ENCODE assay signal across 9 cellular contexts in genomic region chrX:40145670-40146470, GRCh38. TPM values are rescaled to one million over a fixed set of nuclear protein-coding genes. Genes with fewer than 3 reads are reported as not detected.
DNase-seq lines count a peak whose midpoint lies in the region; ATAC-seq, FAIRE-seq and TF ChIP-seq lines count a peak whose summit lies in the region.
"Had no signal": no experiment of that assay in that cellular context is flagged by ENCODE, and none has a peak within 500 bp of the region (broad histone marks: within the 10 kb centered on the region; RNA-seq: fewer than 3 reads in every experiment).

No MANE protein-coding gene starts in this region.

- WGBS in psoas muscle, 3 donors = 8 to 14% (median 8%) methylated on average over 36 to 66 of the region's 66 CpGs

- no peaks in the 10 kb centered on the region for H3K27me3 ChIP-seq in foreskin keratinocyte
- peaks cover 0 to 74% (median 0%) of the 10 kb centered on the region in 3 donors for H3K27me3 ChIP-seq in psoas muscle (ENCODE audit: insufficient read depth in 3 of 3, low read length in 2 of 3)

- no peak for TF ChIP-seq CTCF in foreskin keratinocyte (conservative IDR thresholded peaks at IDR 0.05)
- no peak for TF ChIP-seq CTCF in psoas muscle (IDR thresholded peaks at IDR 0.05)
- TF ChIP-seq CTCF in kidney (IDR thresholded peaks at IDR 0.05; ENCODE audit: borderline replicate concordance, extremely low read depth, insufficient read depth) = no peak

- intact Hi-C loops in psoas muscle (cut with DNase I) = loop anchor here in 1 of 2 donors (5.0 kb wide), 1 partner anchor 34 kb away; no protein-coding TSS in a partner anchor
- intact Hi-C loops in kidney (cut with DNase I) = no loop called here

- peak; percentile 46 for ATAC-seq in SK-N-SH treated with all-trans-retinoic acid at 6 μM for 48 hours
- ATAC-seq in foreskin keratinocyte = peak; percentile 39
- peak; percentile 35 to 61 (median 44) for ATAC-seq in psoas muscle

- no peak overlapping the region for H3K9ac ChIP-seq in kidney (ENCODE audit: low read length in 2 of 2)

- no peak overlapping the region for H3K27ac ChIP-seq in foreskin keratinocyte
- peak overlapping the region; percentile 41 for H3K27ac ChIP-seq in psoas muscle
- H3K27ac ChIP-seq in kidney (ENCODE audit: low read depth in 2 of 2, low read length in 2 of 2) = no peak overlapping the region

- no peaks in the 10 kb centered on the region for H3K9me3 ChIP-seq in psoas muscle
- H3K9me3 ChIP-seq in kidney (ENCODE audit: control insufficient read depth in 1 of 2, low read length in 2 of 2) = no peaks in the 10 kb centered on the region

- H3K36me3 ChIP-seq in psoas muscle (ENCODE audit: insufficient read depth in 1 of 2, low read depth in 1 of 2) (no peaks in the 10 kb centered on the region), kidney (ENCODE audit: control insufficient read depth in 1 of 2, insufficient read depth in 2 of 2, low read length in 2 of 2) (no peaks in the 10 kb centered on the region)

- H3K4me3 ChIP-seq in psoas muscle = peak overlapping the region; percentile 69
- peak overlapping the region in 1 of 2 donors; percentile 51 for H3K4me3 ChIP-seq in kidney (ENCODE audit: low read length in 2 of 2)

- no peak for FAIRE-seq in kidney (lab: Jason Lieb, UNC)

- no peaks in the 10 kb centered on the region for H3K4me1 ChIP-seq in foreskin keratinocyte
- peaks cover 7% of the 10 kb centered on the region for H3K4me1 ChIP-seq in psoas muscle
- H3K4me1 ChIP-seq in kidney (ENCODE audit: control insufficient read depth in 1 of 2, insufficient read depth in 1 of 2, low read depth in 1 of 2, low read length in 2 of 2) = peaks cover 1 to 6% of the 10 kb centered on the region in 2 donors

- DNase-seq in ELR (ENCODE audit: low read depth) (peak; percentile 18), foreskin keratinocyte (no peak), psoas muscle (no peak), kidney (no peak), anterior cingulate cortex (lab: John Stamatoyannopoulos, UW) (no peak), OCI-M1 (lab: John Stamatoyannopoulos, UW) (no peak), NCI-H128 (lab: John Stamatoyannopoulos, UW; ENCODE audit: unreplicated experiment) (no peak)
- DNase-seq: central memory CD4-positive, alpha-beta T cell had no signal

TF ChIP-seq in SK-N-SH treated with all-trans-retinoic acid at 6 μM for 48 hours, 23 proteins besides CTCF, POLR2A, EP300 and RAD21:
- no peak for TF ChIP-seq TOX (CRISPR knock-in tag; IDR thresholded peaks at IDR 0.05; ENCODE audit: borderline replicate concordance)
- no peak for TF ChIP-seq PATZ1 (CRISPR knock-in tag; IDR thresholded peaks at IDR 0.05; ENCODE audit: borderline replicate concordance)
- no peak for TF ChIP-seq SNAI2 (CRISPR knock-in tag; IDR thresholded peaks at IDR 0.05)
- TF ChIP-seq ZNF8 (CRISPR knock-in tag; IDR thresholded peaks at IDR 0.05) = no peak
- TF ChIP-seq OSR1 (CRISPR knock-in tag; IDR thresholded peaks at IDR 0.05) = no peak
- no peak for TF ChIP-seq ISL1 (CRISPR knock-in tag; IDR thresholded peaks at IDR 0.05)
- TF ChIP-seq TCF4 (CRISPR knock-in tag; IDR thresholded peaks at IDR 0.05; ENCODE audit: borderline replicate concordance) = no peak
- no peak for TF ChIP-seq ZC3H10 (CRISPR knock-in tag; IDR thresholded peaks at IDR 0.05)
- no peak for TF ChIP-seq ZFP30 (CRISPR knock-in tag; IDR thresholded peaks at IDR 0.05)
- no peak for TF ChIP-seq RARB (CRISPR knock-in tag; IDR thresholded peaks at IDR 0.05)
- TF ChIP-seq PPARA (CRISPR knock-in tag; IDR thresholded peaks at IDR 0.05; ENCODE audit: borderline replicate concordance) = no peak
TF ChIP-seq in SK-N-SH treated with all-trans-retinoic acid at 6 μM for 48 hours: peak in this region for 0.

RNA-seq across cellular contexts. Expression of gene BCOR, which starts 48.1 kb away (rescaled TPM):
- total RNA-seq in foreskin keratinocyte (20.4 and 22.5 TPM in 2 replicates), psoas muscle (10 to 100 TPM; 18.3 to 24.3 (median 19.6) TPM), kidney (33.9 TPM)
- polyA plus RNA-seq in foreskin keratinocyte (6.7 and 6.8 TPM in 2 replicates), psoas muscle (10 to 100 TPM in 2 of 3 donors, 1 to 10 TPM in 1; 6.4 to 14.2 (median 10.1) TPM), kidney (ENCODE audit: insufficient read depth, low read depth, low replicate concordance) (7.7 TPM)
